ENCODE assay signal across 10 cellular contexts in the genomic region with DNA sequence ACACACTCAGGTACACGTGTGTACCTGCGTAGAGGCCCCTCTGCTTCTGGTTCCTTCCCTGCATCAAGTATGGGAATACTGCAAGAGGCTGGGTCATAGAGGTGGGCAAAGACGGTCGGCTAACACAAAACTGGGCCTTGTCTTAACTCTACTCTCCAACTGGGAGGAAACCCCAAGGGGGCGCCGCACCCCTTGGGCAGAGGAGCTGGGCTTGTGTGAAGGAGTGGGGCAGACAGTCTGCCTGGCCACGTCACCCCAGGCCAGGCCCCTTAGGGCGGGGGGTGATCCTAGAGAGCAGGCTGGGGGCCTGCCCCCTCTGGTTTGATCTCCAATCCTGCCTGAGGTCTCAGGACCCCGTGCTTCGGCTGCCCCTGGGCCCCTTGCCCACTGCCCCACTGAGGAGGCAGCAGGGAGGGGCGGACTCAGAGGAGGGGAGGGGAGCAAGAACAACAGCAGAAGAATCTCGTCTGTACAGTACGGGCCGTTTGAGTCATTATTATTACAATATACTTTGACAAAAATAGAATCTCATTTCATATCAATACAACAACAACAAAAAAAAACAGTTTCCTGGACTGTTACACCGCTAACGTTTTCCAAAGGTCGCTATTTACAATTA. TPM values are rescaled to one million over a fixed set of nuclear protein-coding genes. Genes with fewer than 3 reads are reported as not detected.
DNase-seq lines count a peak whose midpoint lies in the region; ATAC-seq and TF ChIP-seq lines count a peak whose summit lies in the region.
"Had no signal": no experiment of that assay in that cellular context is flagged by ENCODE, and none has a peak within 500 bp of the region (broad histone marks: within the 10 kb centered on the region; RNA-seq: fewer than 3 reads in every experiment).

No MANE protein-coding gene starts in this region.

- peak overlapping the region; percentile 29; the same call in 1 of the 2 replicates for H3K4me2 ChIP-seq in GM23338
- no peak overlapping the region for H3K4me2 ChIP-seq in mesenchymal stem cell (ENCODE audit: low read length, poor library complexity, severe bottlenecking)
- H3K4me2 ChIP-seq: hepatocyte had no signal

- peak overlapping the region; percentile 37; the same call in 1 of the 2 replicates for H3K27ac ChIP-seq in GM23338 (ENCODE audit: low read depth)
- H3K27ac ChIP-seq in mesenchymal stem cell (ENCODE audit: low read length, poor library complexity, severe bottlenecking): no peak overlapping the region
- H3K27ac ChIP-seq: hepatocyte had no signal

- no peak overlapping the region for H4K91ac ChIP-seq in mesenchymal stem cell (ENCODE audit: low read length)

- H2BK5ac ChIP-seq in mesenchymal stem cell (ENCODE audit: low read depth, low read length, poor library complexity, severe bottlenecking): no peak overlapping the region

- H3K9me3 Mint-ChIP-seq in GM23338: no peaks in the 10 kb centered on the region; the same call in 2 of the 3 replicates

- H3K4me3 Mint-ChIP-seq in GM23338: peak overlapping the region; percentile 13; the same call in 1 of the 3 replicates

- H4K20me1 ChIP-seq in GM23338 (replicated peaks; ENCODE audit: insufficient read depth): no peaks in the 10 kb centered on the region

- H3K27ac Mint-ChIP-seq in GM23338: peak overlapping the region; percentile 77

- H3K79me2 ChIP-seq in GM23338 (replicated peaks; ENCODE audit: insufficient read depth): no peaks in the 10 kb centered on the region
- H3K79me2 ChIP-seq: hepatocyte had no signal

- no peak overlapping the region for H2BK120ac ChIP-seq in mesenchymal stem cell (ENCODE audit: low read depth, low read length)

- H3K4me3 ChIP-seq in GM23338 (no peak overlapping the region), astrocyte of the spinal cord (ENCODE audit: low read depth, low read length) (no peak overlapping the region), mesenchymal stem cell (ENCODE audit: insufficient read depth in 1 of 2, low read depth in 1 of 2, low read length in 2 of 2) (peak overlapping the region in 1 of 2 experiments; percentile 59)
- H3K4me3 ChIP-seq: hepatocyte had no signal

- no peak overlapping the region for H2BK15ac ChIP-seq in mesenchymal stem cell (ENCODE audit: low read depth, poor library complexity, severe bottlenecking)

- H3K9me2 ChIP-seq in GM23338 (ENCODE audit: insufficient read depth): no peaks in the 10 kb centered on the region

- H3K4me1 Mint-ChIP-seq in GM23338: peaks cover 43% of the 10 kb centered on the region

- peak overlapping the region; percentile 64 for H3K9ac ChIP-seq in mesenchymal stem cell (ENCODE audit: low read length)

- DNase-seq in AG09319 (ENCODE audit: extremely low read depth, low read depth): no peak
- DNase-seq in GM23338 (ENCODE audit: low spot score): peak; percentile 79
- no peak for DNase-seq in astrocyte of the spinal cord (ENCODE audit: low read depth, low spot score)
- DNase-seq in mesenchymal stem cell: no peak
- no peak for DNase-seq in middle frontal gyrus (ENCODE audit: extremely low spot score, low spot score)
- DNase-seq in stimulated activated CD4-positive, alpha-beta T cell treated with anti-CD3 and anti-CD28 coated beads, Interleukin-4, amount 100 ng/mL, for 1 hour: no peak
- no peak for DNase-seq in NCI-H1048 (lab: John Stamatoyannopoulos, UW)
- DNase-seq: NCI-H226 had no signal

- 83% methylated on average over 10 of the region's 17 CpGs for WGBS in mesenchymal stem cell

- no peaks in the 10 kb centered on the region for H3K9me3 ChIP-seq in mesenchymal stem cell (ENCODE audit: control insufficient read depth, low read length)

- no peak overlapping the region for H3K4ac ChIP-seq in mesenchymal stem cell (ENCODE audit: low read depth in 1 of 2, low read length in 2 of 2)

- H2AK5ac ChIP-seq in mesenchymal stem cell (ENCODE audit: low read length, severe bottlenecking): no peak overlapping the region

- no peak overlapping the region for H2BK12ac ChIP-seq in mesenchymal stem cell (ENCODE audit: low read length in 2 of 2)

- H4K8ac ChIP-seq in mesenchymal stem cell (ENCODE audit: low read length): no peak overlapping the region

- H3K36me3 Mint-ChIP-seq in GM23338 (ENCODE audit: low read depth): peaks cover 13% of the 10 kb centered on the region; the same call in 2 of the 3 replicates

- H3K14ac ChIP-seq in mesenchymal stem cell (ENCODE audit: low read length in 2 of 2): no peak overlapping the region

- H3K23ac ChIP-seq in mesenchymal stem cell (ENCODE audit: low read length in 2 of 2): no peak overlapping the region

- ATAC-seq in GM23338 (peak; percentile 76), HG02973 (IDR thresholded peaks at IDR 0.05; ENCODE audit: unreplicated experiment) (no peak)

- in situ Hi-C loops in astrocyte of the spinal cord (cut with HindIII; ENCODE audit: low sequenced_read_pairs): no loop called here

- H3K27me3 ChIP-seq in GM23338 (ENCODE audit: insufficient read depth) (no peaks in the 10 kb centered on the region), mesenchymal stem cell (ENCODE audit: control insufficient read depth in 1 of 2, insufficient read depth in 1 of 2, low read length in 2 of 2) (no peaks in the 10 kb centered on the region)
- H3K27me3 ChIP-seq: hepatocyte had no signal

- no peaks in the 10 kb centered on the region for H3F3A ChIP-seq in GM23338 (replicated peaks; ENCODE audit: low read depth)

- H3K4me1 ChIP-seq in GM23338 (ENCODE audit: insufficient read depth) (peaks cover 31% of the 10 kb centered on the region), mesenchymal stem cell (ENCODE audit: control insufficient read depth, insufficient read depth, low read depth, low read length) (peaks cover 3% of the 10 kb centered on the region)

- H3K27me3 Mint-ChIP-seq in GM23338 (ENCODE audit: insufficient read depth, low read depth, poor library complexity): peaks cover 12% of the 10 kb centered on the region

- no peak overlapping the region for H3K18ac ChIP-seq in mesenchymal stem cell (ENCODE audit: low read depth in 1 of 2, low read length in 2 of 2)

- H2AFZ ChIP-seq in GM23338: no peak overlapping the region
- H2AFZ ChIP-seq in mesenchymal stem cell (ENCODE audit: low read depth, low read length): no peak overlapping the region
- H2AFZ ChIP-seq: hepatocyte had no signal

- peaks cover 30% of the 10 kb centered on the region for H3K79me1 ChIP-seq in mesenchymal stem cell (replicated peaks; ENCODE audit: low read length, poor library complexity, severe bottlenecking)

- TF ChIP-seq CTCF in AG09319 (IDR thresholded peaks at IDR 0.05; ENCODE audit: low read depth, low read length) (peak; percentile 6), GM23338 (conservative IDR thresholded peaks at IDR 0.05; ENCODE audit: low read depth in 2 of 2) (peak; percentile 65 to 79), astrocyte of the spinal cord (IDR thresholded peaks at IDR 0.05; ENCODE audit: low read depth, low read length) (peak; percentile 31)

- H3K36me3 ChIP-seq in GM23338 (ENCODE audit: insufficient read depth): no peaks in the 10 kb centered on the region
- peaks cover 49 to 68% of the 10 kb centered on the region in 2 experiments for H3K36me3 ChIP-seq in mesenchymal stem cell (ENCODE audit: control insufficient read depth in 1 of 2, insufficient read depth in 2 of 2, low read depth in 1 of 2, low read length in 2 of 2)

RNA-seq across cellular contexts. Expression of a gene that starts 34.7 kb away (rescaled TPM):
- 9.7 and 15.5 TPM in 2 replicates for total RNA-seq in GM23338 (2014; rRNA removed; shearing (Covaris generic))
- polyA plus RNA-seq in GM23338 (2016; fragmentation: Nextera tagmentation; extraction: Ambion mirVana): 10.4 and 10.6 TPM in 2 replicates
- polyA plus RNA-seq in mesenchymal stem cell (2013, experiment 1 of 2): 38.6 TPM
- polyA plus RNA-seq in mesenchymal stem cell (2013, experiment 2 of 2): 34.2 TPM

Comparison
In these comparisons a context has a peak if more than half of its experiments do, and no peak if none do; other contexts are left out.
1. CTCF ChIP-seq: peak in every context shown above with its lines; median percentile 72 in GM23338; 31 in astrocyte of the spinal cord; 6 in AG09319.